ENCODE assay signal across 8 cellular contexts in genomic region chr4:67909910-67910905, GRCh38. TPM values are rescaled to one million over a fixed set of nuclear protein-coding genes. Genes with fewer than 3 reads are reported as not detected.
A peak's percentile ranks its signal among the peaks of the same experiment; 100 is the strongest.
DNase-seq lines count a peak whose midpoint lies in the region; ATAC-seq and TF ChIP-seq lines count a peak whose summit lies in the region.

No MANE protein-coding gene starts in this region.

- CTCF ChIA-PET in RWPE1 (lab: Yijun Ruan, JAX) = interaction anchor here (0.6 to 1.2 kb wide), 6 partner anchors 10 to 375 kb away, joined by 3 to 5 read pairs (median 3); no protein-coding TSS in a partner anchor
- CTCF ChIA-PET in T-cell (lab: Charles Lee) = interaction anchor here (0.5 to 2.8 kb wide), 7 partner anchors 39 to 608 kb away, joined by 3 to 8 read pairs (median 3); partner anchors contain the start of gene STAP1 (in 1 of the 2)

- no peak overlapping the region for H3K27ac Mint-ChIP-seq in T-cell

- POLR2A ChIA-PET in RWPE1 (lab: Yijun Ruan, JAX; ENCODE audit: low non-redundant PET) (no interaction called here), T-cell (lab: Charles Lee) (no interaction called here)

- no peak overlapping the region for H3K4me3 Mint-ChIP-seq in T-cell

- DNase-seq in ACHN = peak; percentile 23
- no peak for DNase-seq in RWPE1 (ENCODE audit: low spot score)
- DNase-seq in foreskin keratinocyte = no peak
- no peak for DNase-seq in medulla oblongata (ENCODE audit: extremely low spot score)
- DNase-seq in T-cell = no peak
- DNase-seq in midbrain (lab: John Stamatoyannopoulos, UW) = no peak

- no peak overlapping the region for H3K27ac ChIP-seq in RWPE1
- H3K27ac ChIP-seq in foreskin keratinocyte = no peak overlapping the region

- H3K4me1 ChIP-seq in foreskin keratinocyte = peaks cover 5% of the 10 kb centered on the region

- peak; percentile 74 for TF ChIP-seq CTCF in RWPE1 (conservative IDR thresholded peaks at IDR 0.05; ENCODE audit: low read depth)
- TF ChIP-seq CTCF in foreskin keratinocyte (conservative IDR thresholded peaks at IDR 0.05) = peak; percentile 80

- no peaks in the 10 kb centered on the region for H3K4me1 Mint-ChIP-seq in T-cell

- no peaks in the 10 kb centered on the region for H3K36me3 Mint-ChIP-seq in T-cell

- peaks cover 0 to 5% of the 10 kb centered on the region in 2 donors for H3K27me3 Mint-ChIP-seq in T-cell

- ATAC-seq in GM18867 (IDR thresholded peaks at IDR 0.05; ENCODE audit: unreplicated experiment) = peak; percentile 77
- ATAC-seq in foreskin keratinocyte = no peak
- no peak for ATAC-seq in T-cell (replicated peaks in 1 of 4)
- ATAC-seq in GM19328 (IDR thresholded peaks at IDR 0.05; ENCODE audit: unreplicated experiment) = no peak

- no peaks in the 10 kb centered on the region for H3K27me3 ChIP-seq in foreskin keratinocyte

- peaks cover 0 to 6% (median 3%) of the 10 kb centered on the region in 3 donors for H3K9me3 Mint-ChIP-seq in T-cell

- in situ Hi-C loops in ACHN (cut with HindIII; ENCODE audit: low pct_ligation_motif_present, low pct_unique_long_range_greater_than_20kb, low sequenced_read_pairs) = no loop called here

RNA-seq across cellular contexts. Expression of gene TMPRSS11D, which starts 26.4 kb away (rescaled TPM):
- 0.17 and 0.99 TPM in 2 replicates for total RNA-seq in foreskin keratinocyte
- 0.20 and 0.54 TPM in 2 replicates for polyA plus RNA-seq in foreskin keratinocyte
- total RNA-seq in T-cell = not detected

RNA-seq across cellular contexts. Expression of gene TMPRSS11A, which starts 53.1 kb away (rescaled TPM):
- not detected in 2 replicates for total RNA-seq in foreskin keratinocyte
- polyA plus RNA-seq in foreskin keratinocyte = not detected in 2 replicates
- total RNA-seq in T-cell = not detected
